ENCODE assay signal across 23 cellular contexts in genomic region chr3:28042707-28043106, GRCh38.
A peak's percentile ranks its signal among the peaks of the same experiment; 100 is the strongest.
DNase-seq lines count a peak whose midpoint lies in the region; ATAC-seq, FAIRE-seq and TF ChIP-seq lines count a peak whose summit lies in the region.
"Had no signal": no experiment of that assay in that cellular context is flagged by ENCODE, and none has a peak within 500 bp of the region (broad histone marks: within the 10 kb centered on the region; RNA-seq: fewer than 3 reads in every experiment).

No MANE protein-coding gene starts in this region.

- WGBS in right cardiac atrium: 47% methylated on average over 1 of the region's 1 CpG

- no peaks in the 10 kb centered on the region for H3K4me1 Mint-ChIP-seq in CD14-positive monocyte
- no peaks in the 10 kb centered on the region for H3K4me1 Mint-ChIP-seq in activated CD4-positive, alpha-beta T cell treated with anti-CD3 and anti-CD28 coated beads, Interleukin-2, amount 10 ng/mL, durations not matched to agents 24 days and 14 days

- peaks cover 0 to 2% (median 0%) of the 10 kb centered on the region in 7 donors for H3K9me3 Mint-ChIP-seq in CD14-positive monocyte
- peaks cover 3% of the 10 kb centered on the region for H3K9me3 Mint-ChIP-seq in activated CD4-positive, alpha-beta T cell treated with anti-CD3 and anti-CD28 coated beads, Interleukin-2, amount 10 ng/mL, durations not matched to agents 24 days and 14 days
- H3K9me3 Mint-ChIP-seq: GM23338 had no signal

- no peak overlapping the region for H3K27ac ChIP-seq in right cardiac atrium (ENCODE audit: low read length)
- H3K27ac ChIP-seq: A549; BLaER1 treated with 17β-estradiol and CSF1 and Interleukin-3, amounts not matched to agents 10 nM and 100 nM; epithelial cell of prostate; vagina had no signal

- H3K27me3 Mint-ChIP-seq in CD14-positive monocyte (ENCODE audit: low read depth in 3 of 3): peaks cover 0 to 3% (median 2%) of the 10 kb centered on the region in 3 donors
- peaks cover 2% of the 10 kb centered on the region for H3K27me3 Mint-ChIP-seq in activated CD4-positive, alpha-beta T cell treated with anti-CD3 and anti-CD28 coated beads, Interleukin-2, amount 10 ng/mL, durations not matched to agents 24 days and 14 days

- no peaks in the 10 kb centered on the region for H3K4me1 ChIP-seq in right cardiac atrium (ENCODE audit: control insufficient read depth, insufficient read depth, low read length)
- H3K4me1 ChIP-seq: A549; BLaER1 treated with 17β-estradiol and CSF1 and Interleukin-3, amounts not matched to agents 10 nM and 100 nM; vagina had no signal

- no peak overlapping the region for H3K27ac Mint-ChIP-seq in CD14-positive monocyte
- no peak overlapping the region for H3K27ac Mint-ChIP-seq in activated CD4-positive, alpha-beta T cell treated with anti-CD3 and anti-CD28 coated beads, Interleukin-2, amount 10 ng/mL, durations not matched to agents 24 days and 14 days
- H3K27ac Mint-ChIP-seq: GM23338 had no signal

- intact Hi-C loops in right cardiac atrium (cut with DNase I): no loop called here
- intact Hi-C loops in CD14-positive monocyte (cut with micrococcal nuclease): no loop called here
- intact Hi-C loops in activated CD4-positive, alpha-beta T cell treated with anti-CD3 and anti-CD28 coated beads, Interleukin-2, amount 10 ng/mL, durations not matched to agents 24 days and 14 days (cut with micrococcal nuclease): no loop called here

- H3K9me3 ChIP-seq in right cardiac atrium (ENCODE audit: control insufficient read depth, low read length): no peaks in the 10 kb centered on the region
- H3K9me3 ChIP-seq: A549; BLaER1 treated with 17β-estradiol and CSF1 and Interleukin-3, amounts not matched to agents 10 nM and 100 nM; vagina had no signal

- H3K27me3 ChIP-seq in right cardiac atrium (ENCODE audit: control insufficient read depth, insufficient read depth): no peaks in the 10 kb centered on the region
- H3K27me3 ChIP-seq: BLaER1 treated with 17β-estradiol and CSF1 and Interleukin-3, amounts not matched to agents 10 nM and 100 nM; vagina had no signal

- TF ChIP-seq CTCF in CD14-positive monocyte (IDR thresholded peaks at IDR 0.05): no peak

- no peak overlapping the region for H3K4me3 Mint-ChIP-seq in CD14-positive monocyte
- no peak overlapping the region for H3K4me3 Mint-ChIP-seq in activated CD4-positive, alpha-beta T cell treated with anti-CD3 and anti-CD28 coated beads, Interleukin-2, amount 10 ng/mL, durations not matched to agents 24 days and 14 days
- H3K4me3 Mint-ChIP-seq: GM23338 had no signal

- ATAC-seq in GM19324 (IDR thresholded peaks at IDR 0.05; ENCODE audit: low FRiP score, unreplicated experiment) (peak; percentile 47), HG02642 (IDR thresholded peaks at IDR 0.05; ENCODE audit: poor library complexity, unreplicated experiment) (peak; percentile 40), HG03432 (IDR thresholded peaks at IDR 0.05; ENCODE audit: unreplicated experiment) (peak; percentile 44), right cardiac atrium (no peak)
- ATAC-seq: A549, GM23338 had no signal

- no peaks in the 10 kb centered on the region for H3K36me3 Mint-ChIP-seq in CD14-positive monocyte
- no peaks in the 10 kb centered on the region for H3K36me3 Mint-ChIP-seq in activated CD4-positive, alpha-beta T cell treated with anti-CD3 and anti-CD28 coated beads, Interleukin-2, amount 10 ng/mL, durations not matched to agents 24 days and 14 days (ENCODE audit: low read depth)

- H3K4me3 ChIP-seq in right cardiac atrium (ENCODE audit: low read length): no peak overlapping the region
- H3K4me3 ChIP-seq: A549; BLaER1 treated with 17β-estradiol and CSF1 and Interleukin-3, amounts not matched to agents 10 nM and 100 nM; GM23338; vagina had no signal

- no peak for TF ChIP-seq POLR2A in GM12892 (IDR thresholded peaks at IDR 0.05; ENCODE audit: low read depth, low read length)

- FAIRE-seq in GM12892 (lab: Jason Lieb, UNC): peak; percentile 53
- FAIRE-seq: A549, bronchial epithelial cell, HTR-8/SVneo, kidney had no signal

- DNase-seq in GM12892 (ENCODE audit: insufficient read length) (no peak), right cardiac atrium (no peak), globus pallidus (ENCODE audit: low spot score) (no peak), CD14-positive monocyte (ENCODE audit: low spot score) (no peak)
- no peak for DNase-seq in activated CD4-positive, alpha-beta T cell treated with anti-CD3 and anti-CD28 coated beads, Interleukin-2, amount 10 ng/mL, durations not matched to agents 24 days and 14 days
- DNase-seq: activated CD4-positive, CD25-positive, alpha-beta regulatory T cell treated with anti-CD3 and anti-CD28 coated beads, Interleukin-2, amount 50 U/mL, for 72 hours; dermis blood vessel endothelial cell; foreskin melanocyte; kidney; NCI-H2029 treated with DMSO at 0.1 percent for 48 hours; occipital lobe; retina; SW 1271 had no signal

Comparison
In these comparisons a context has a peak if more than half of its experiments do, and no peak if none do; other contexts are left out.
1. ATAC-seq: peak in GM19324 (single experiment), HG02642 (single experiment) and HG03432 (single experiment); none in right cardiac atrium (0 of 2).